In the genomic region with DNA sequence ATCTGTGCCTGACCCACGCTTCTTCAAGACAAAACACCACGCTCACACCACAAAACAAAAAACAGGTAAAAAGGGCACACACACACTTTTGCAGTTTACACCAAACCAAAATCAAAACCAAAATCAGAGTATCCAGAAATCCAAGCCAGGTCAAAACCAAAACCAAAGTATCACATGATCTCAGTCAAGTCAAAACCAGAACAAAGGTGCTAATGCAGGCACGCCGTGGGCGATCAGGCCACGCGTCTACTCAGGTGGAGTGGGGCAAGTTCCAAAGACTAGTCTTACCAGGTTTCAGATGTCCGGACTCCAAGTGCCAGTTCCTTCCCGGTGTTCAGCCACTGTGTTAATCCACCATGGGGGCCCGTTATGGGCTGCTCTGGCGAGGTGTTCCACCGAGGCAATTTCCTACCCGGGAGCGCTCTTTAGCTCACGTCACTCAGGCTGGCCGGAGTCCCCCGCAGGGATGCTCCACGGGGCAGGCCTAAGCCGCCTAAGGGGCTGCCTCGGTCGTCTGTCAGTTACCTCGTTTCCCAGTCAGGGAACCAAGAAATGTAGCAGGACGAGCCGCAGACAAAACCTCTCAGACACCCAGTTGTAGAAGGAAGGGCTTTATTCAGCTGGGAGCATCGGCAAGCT, we compare ENCODE assay signal across 3 cellular contexts. TPM values are rescaled to one million over a fixed set of nuclear protein-coding genes. Genes with fewer than 3 reads are reported as not detected.
"Had no signal": no experiment of that assay in that cellular context is flagged by ENCODE, and none has a peak within 500 bp of the region (broad histone marks: within the 10 kb centered on the region; RNA-seq: fewer than 3 reads in every experiment).

No MANE protein-coding gene starts in this region.

RNA-seq across cellular contexts. Expression of a gene that starts 3.1 kb away (rescaled TPM):
- total RNA-seq: myocyte, SK-MEL-5 had no signal

RNA-seq across cellular contexts. Expression of a gene that starts 31.5 kb away (rescaled TPM):
- total RNA-seq: ascending aorta, myocyte had no signal
